1 cellular context compared by ENCODE assay signal in genomic region chr14:100862793-100863192, GRCh38.
TF ChIP-seq lines count a peak whose summit lies in the region.

No MANE protein-coding gene starts in this region.

TF ChIP-seq in HCT116, 20 proteins besides CTCF, POLR2A, EP300 and RAD21 (continued from another document):
- TF ChIP-seq SRF (IDR thresholded peaks at IDR 0.05; ENCODE audit: low read depth) (no peak), ATF3 (IDR thresholded peaks at IDR 0.05) (no peak), CEBPB (IDR thresholded peaks at IDR 0.05; ENCODE audit: low read depth) (no peak), EZH2 (IDR thresholded peaks at IDR 0.05) (no peak), ZFX (IDR thresholded peaks at IDR 0.05) (no peak), EGR1 (IDR thresholded peaks at IDR 0.05; ENCODE audit: low read depth) (no peak), SIN3A (IDR thresholded peaks at IDR 0.05; ENCODE audit: low read depth) (no peak), SP1 (IDR thresholded peaks at IDR 0.05; ENCODE audit: low read depth) (no peak)
